In the genomic region with DNA sequence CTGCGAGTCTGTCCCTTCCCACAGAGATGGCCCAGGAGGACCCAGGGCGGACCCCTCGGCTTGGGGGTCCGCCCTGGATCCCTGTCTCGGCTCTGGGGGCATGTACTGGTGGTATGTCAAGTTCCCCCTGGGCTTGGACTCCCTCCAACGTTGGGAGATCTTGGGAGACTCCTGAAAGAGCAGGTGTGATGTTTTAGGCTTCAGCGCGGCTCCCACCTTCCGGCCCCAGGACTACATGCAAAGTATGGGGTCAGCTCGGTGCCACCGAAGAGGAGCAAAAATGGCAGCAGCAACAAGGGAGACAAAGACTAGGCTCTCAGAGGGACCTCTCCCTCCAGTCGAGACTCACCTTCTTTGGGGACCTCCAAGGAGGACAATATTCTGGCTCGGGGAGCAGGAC, we compare ENCODE assay signal across 6 cellular contexts.
DNase-seq lines count a peak whose midpoint lies in the region; ATAC-seq and TF ChIP-seq lines count a peak whose summit lies in the region.

No MANE protein-coding gene starts in this region.

- no peaks in the 10 kb centered on the region for H3K9me3 Mint-ChIP-seq in effector memory CD8-positive, alpha-beta T cell
- H3K9me3 Mint-ChIP-seq in stimulated activated effector memory CD8-positive, alpha-beta T cell treated with anti-CD3 and anti-CD28 coated beads, Interleukin-12 subunit alpha, Interleukin-12 subunit beta, amount 100 ng/mL, for 72 hours = no peaks in the 10 kb centered on the region

- peak overlapping the region; percentile 94 for H3K4me2 ChIP-seq in OCI-LY3 (ENCODE audit: low read length)

- no peak for DNase-seq in effector memory CD8-positive, alpha-beta T cell
- no peak for DNase-seq in stimulated activated effector memory CD8-positive, alpha-beta T cell treated with anti-CD3 and anti-CD28 coated beads, Interleukin-12 subunit alpha, Interleukin-12 subunit beta, amount 100 ng/mL, for 72 hours (ENCODE audit: low spot score in 2 of 2)
- no peak for DNase-seq in brain microvascular endothelial cell
- no peak for DNase-seq in GM03348 (ENCODE audit: low spot score)
- DNase-seq in DMS53 (lab: John Stamatoyannopoulos, UW) = no peak

- H3K4me3 ChIP-seq in OCI-LY3 (ENCODE audit: low read length) (peak overlapping the region; percentile 85), brain microvascular endothelial cell (ENCODE audit: low read depth, low read length) (no peak overlapping the region)

- TF ChIP-seq CTCF in OCI-LY3 (IDR thresholded peaks at IDR 0.05; ENCODE audit: low read depth, low read length) (no peak), brain microvascular endothelial cell (IDR thresholded peaks at IDR 0.05; ENCODE audit: low read depth, low read length, missing control alignments) (no peak)

- H3K9ac ChIP-seq in OCI-LY3 (ENCODE audit: low read length) = peak overlapping the region; percentile 89

- in situ Hi-C loops in brain microvascular endothelial cell (cut with HindIII; ENCODE audit: low pct_ligation_motif_present, low sequenced_read_pairs) = no loop called here

- no peaks in the 10 kb centered on the region for H3K27me3 ChIP-seq in OCI-LY3 (ENCODE audit: low read depth, low read length)
- no peaks in the 10 kb centered on the region for H3K27me3 ChIP-seq in brain microvascular endothelial cell (replicated peaks)

- ATAC-seq in effector memory CD8-positive, alpha-beta T cell (replicated peaks) = no peak
- no peak for ATAC-seq in stimulated activated effector memory CD8-positive, alpha-beta T cell treated with anti-CD3 and anti-CD28 coated beads, Interleukin-12 subunit alpha, Interleukin-12 subunit beta, amount 100 ng/mL, for 72 hours

- H3K36me3 Mint-ChIP-seq in effector memory CD8-positive, alpha-beta T cell (ENCODE audit: insufficient read depth) = peaks cover 4% of the 10 kb centered on the region
- H3K36me3 Mint-ChIP-seq in stimulated activated effector memory CD8-positive, alpha-beta T cell treated with anti-CD3 and anti-CD28 coated beads, Interleukin-12 subunit alpha, Interleukin-12 subunit beta, amount 100 ng/mL, for 72 hours = no peaks in the 10 kb centered on the region

- H3K4me1 ChIP-seq in OCI-LY3 (ENCODE audit: low read length) = peaks cover 20% of the 10 kb centered on the region

- peak overlapping the region in 1 of 2 donors; percentile 92 for H3K27ac Mint-ChIP-seq in effector memory CD8-positive, alpha-beta T cell
- H3K27ac Mint-ChIP-seq in stimulated activated effector memory CD8-positive, alpha-beta T cell treated with anti-CD3 and anti-CD28 coated beads, Interleukin-12 subunit alpha, Interleukin-12 subunit beta, amount 100 ng/mL, for 72 hours = peak overlapping the region; percentile 85

- peaks cover 6% of the 10 kb centered on the region; the same call in 1 of the 2 replicates for H3K79me2 ChIP-seq in OCI-LY3 (ENCODE audit: low read length)

- peaks cover 13 to 15% of the 10 kb centered on the region in 2 donors for H3K4me1 Mint-ChIP-seq in effector memory CD8-positive, alpha-beta T cell (ENCODE audit: low read depth in 2 of 2)
- H3K4me1 Mint-ChIP-seq in stimulated activated effector memory CD8-positive, alpha-beta T cell treated with anti-CD3 and anti-CD28 coated beads, Interleukin-12 subunit alpha, Interleukin-12 subunit beta, amount 100 ng/mL, for 72 hours = peaks cover 24% of the 10 kb centered on the region

- H3K27me3 Mint-ChIP-seq in effector memory CD8-positive, alpha-beta T cell = no peaks in the 10 kb centered on the region

- H2AFZ ChIP-seq in OCI-LY3 (ENCODE audit: low read depth, low read length) = 0 out of 2 replicates have a peak overlapping the region, but pooled peaks have one; percentile 21

- H3K27ac ChIP-seq in OCI-LY3 (ENCODE audit: low read length) = no peak overlapping the region
- no peak overlapping the region for H3K27ac ChIP-seq in brain microvascular endothelial cell

- H3K9me3 ChIP-seq in OCI-LY3 (ENCODE audit: insufficient read depth, low read length) = peaks cover 5% of the 10 kb centered on the region; the same call in 1 of the 2 replicates

- H3K4me3 Mint-ChIP-seq in effector memory CD8-positive, alpha-beta T cell = peak overlapping the region; percentile 72 to 73
- peak overlapping the region; percentile 79 for H3K4me3 Mint-ChIP-seq in stimulated activated effector memory CD8-positive, alpha-beta T cell treated with anti-CD3 and anti-CD28 coated beads, Interleukin-12 subunit alpha, Interleukin-12 subunit beta, amount 100 ng/mL, for 72 hours

- peaks cover 6% of the 10 kb centered on the region for H3K36me3 ChIP-seq in OCI-LY3 (replicated peaks; ENCODE audit: low read depth, low read length)
- H3K36me3 ChIP-seq in brain microvascular endothelial cell (replicated peaks) = no peaks in the 10 kb centered on the region

- H4K20me1 ChIP-seq in OCI-LY3 (ENCODE audit: insufficient read depth, low read length) = no peaks in the 10 kb centered on the region
